ENCODE assay signal across 8 cellular contexts in the genomic region with DNA sequence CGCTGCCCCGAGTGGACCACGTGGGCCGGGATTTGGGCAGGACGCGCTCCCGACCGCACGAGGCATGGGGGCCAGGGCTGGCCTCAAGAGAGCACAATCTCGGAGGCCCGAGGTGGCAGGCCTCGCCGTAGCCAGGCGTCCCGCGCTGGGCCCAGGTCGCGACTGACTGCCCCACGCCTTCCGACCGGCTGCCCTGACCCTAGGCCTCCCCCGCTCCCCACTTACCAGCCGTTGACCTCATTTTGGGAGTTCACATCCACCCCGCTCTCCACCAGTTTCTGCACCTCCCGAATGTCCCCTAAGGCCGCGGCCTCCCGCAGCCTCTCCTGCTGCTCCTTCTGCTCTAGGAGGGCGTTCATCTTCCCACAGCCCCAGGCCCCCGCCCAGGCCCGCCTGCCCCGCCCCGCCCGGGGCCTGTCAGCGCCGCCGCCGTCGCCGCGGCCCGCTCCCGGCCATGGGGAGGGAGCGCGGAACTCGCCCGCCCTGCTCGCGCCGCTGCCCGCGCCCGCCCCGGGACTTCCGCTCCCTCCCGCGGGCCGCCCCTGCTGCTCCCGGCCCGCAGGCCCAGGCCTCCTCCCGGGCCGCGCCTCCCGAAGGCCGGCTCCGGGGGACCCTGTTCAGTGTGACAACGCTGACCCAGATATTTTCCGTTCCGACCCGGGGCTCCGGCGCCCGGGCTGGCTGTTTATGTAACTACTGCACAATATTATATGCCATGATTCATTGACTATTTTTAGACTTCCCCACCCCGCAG. TPM values are rescaled to one million over a fixed set of nuclear protein-coding genes. Genes with fewer than 3 reads are reported as not detected.
DNase-seq lines count a peak whose midpoint lies in the region; ATAC-seq and TF ChIP-seq lines count a peak whose summit lies in the region.

A gene with protein sequence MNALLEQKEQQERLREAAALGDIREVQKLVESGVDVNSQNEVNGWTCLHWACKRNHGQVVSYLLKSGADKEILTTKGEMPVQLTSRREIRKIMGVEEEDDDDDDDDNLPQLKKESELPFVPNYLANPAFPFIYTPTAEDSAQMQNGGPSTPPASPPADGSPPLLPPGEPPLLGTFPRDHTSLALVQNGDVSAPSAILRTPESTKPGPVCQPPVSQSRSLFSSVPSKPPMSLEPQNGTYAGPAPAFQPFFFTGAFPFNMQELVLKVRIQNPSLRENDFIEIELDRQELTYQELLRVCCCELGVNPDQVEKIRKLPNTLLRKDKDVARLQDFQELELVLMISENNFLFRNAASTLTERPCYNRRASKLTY (minus strand): TSS at position 619 of the 754 bp plus-strand sequence. CDS start 260 bp downstream, at position 359.

- DNase-seq in HAP-1 (ENCODE audit: low spot score in 2 of 2) (peak; percentile 80 to 89), MG63 (peak; percentile 92), SHP77 treated with DMSO at 0.1 percent for 48 hours (lab: John Stamatoyannopoulos, UW) (peak; percentile 94), fibroblast of the conjunctiva (ENCODE audit: low read depth) (peak; percentile 84)
- peak; percentile 96 for DNase-seq in activated effector memory CD4-positive, alpha-beta T cell treated with anti-CD3 and anti-CD28 coated beads, Interleukin-2, amount 50 U/mL, for 16 hours
- peak; percentile 95 for DNase-seq in stimulated activated naive CD8-positive, alpha-beta T cell treated with anti-CD3 and anti-CD28 coated beads, Interleukin-15, amount 100 ng/mL, for 72 hours

- ATAC-seq in stimulated activated naive CD8-positive, alpha-beta T cell treated with anti-CD3 and anti-CD28 coated beads, Interleukin-15, amount 100 ng/mL, for 72 hours: peak; percentile 93

- peak within 1 kb of the TSS; percentile 89 for H3K9ac ChIP-seq in ES-I3 (ENCODE audit: low read depth, low read length)
- peak within 1 kb of the TSS; percentile 95 for H3K9ac ChIP-seq in neural cell (ENCODE audit: low read length)

- H3K27me3 ChIP-seq in HAP-1 (ENCODE audit: low read depth) (no peaks in the 10 kb centered on the region), MG63 (no peaks in the 10 kb centered on the region), neural cell (ENCODE audit: insufficient read depth, low read depth, low read length) (no peaks in the 10 kb centered on the region)

- peak within 1 kb of the TSS; percentile 98 to 99 for H3K27ac Mint-ChIP-seq in stimulated activated naive CD8-positive, alpha-beta T cell treated with anti-CD3 and anti-CD28 coated beads, Interleukin-15, amount 100 ng/mL, for 72 hours

- in situ Hi-C loops in HAP-1 (cut with MboI; ENCODE audit: low sequenced_read_pairs): no loop called here

- peak; percentile 19 for TF ChIP-seq RAD21 in neural cell (conservative IDR thresholded peaks at IDR 0.05)

- H3K4me1 Mint-ChIP-seq in stimulated activated naive CD8-positive, alpha-beta T cell treated with anti-CD3 and anti-CD28 coated beads, Interleukin-15, amount 100 ng/mL, for 72 hours: peaks cover 49% of the 10 kb centered on the region

- H3K4me3 Mint-ChIP-seq in stimulated activated naive CD8-positive, alpha-beta T cell treated with anti-CD3 and anti-CD28 coated beads, Interleukin-15, amount 100 ng/mL, for 72 hours: peak within 1 kb of the TSS; percentile 90 to 95

- H3K79me2 ChIP-seq in neural cell (replicated peaks; ENCODE audit: insufficient read depth, low read length): peaks cover 33% of the 10 kb centered on the region

- no peaks in the 10 kb centered on the region for H3K9me2 ChIP-seq in neural cell (ENCODE audit: insufficient read depth, low read length)

- H4K20me1 ChIP-seq in neural cell (ENCODE audit: insufficient read depth): no peaks in the 10 kb centered on the region

- H2AFZ ChIP-seq in neural cell (ENCODE audit: low read depth, low read length): peak within 1 kb of the TSS; percentile 77

- peak within 1 kb of the TSS; percentile 74 for H3K4me3 ChIP-seq in HAP-1
- peak within 1 kb of the TSS; percentile 84 for H3K4me3 ChIP-seq in MG63
- H3K4me3 ChIP-seq in neural cell (ENCODE audit: low read length): peak within 1 kb of the TSS; percentile 90

- peak within 1 kb of the TSS; percentile 92 for H3K27ac ChIP-seq in neural cell (ENCODE audit: low read length)

- no peaks in the 10 kb centered on the region for H3K27me3 Mint-ChIP-seq in stimulated activated naive CD8-positive, alpha-beta T cell treated with anti-CD3 and anti-CD28 coated beads, Interleukin-15, amount 100 ng/mL, for 72 hours

- H3K4me2 ChIP-seq in neural cell (ENCODE audit: low read length): peak within 1 kb of the TSS; percentile 99

- no peaks in the 10 kb centered on the region for H3F3A ChIP-seq in neural cell (ENCODE audit: insufficient read depth, low read length, poor library complexity, severe bottlenecking)

- TF ChIP-seq CTCF in neural cell (IDR thresholded peaks at IDR 0.05; ENCODE audit: poor library complexity, severe bottlenecking): no peak

- H3K9me3 Mint-ChIP-seq in stimulated activated naive CD8-positive, alpha-beta T cell treated with anti-CD3 and anti-CD28 coated beads, Interleukin-15, amount 100 ng/mL, for 72 hours: no peaks in the 10 kb centered on the region

- H3K9me3 ChIP-seq in ES-I3 (ENCODE audit: control insufficient read depth, insufficient read depth, low read length) (no peaks in the 10 kb centered on the region), HAP-1 (no peaks in the 10 kb centered on the region), MG63 (no peaks in the 10 kb centered on the region), neural cell (ENCODE audit: low read length) (no peaks in the 10 kb centered on the region)

- H3K36me3 ChIP-seq in ES-I3 (ENCODE audit: insufficient read depth, low read length): peaks cover 4% of the 10 kb centered on the region; the same call in 1 of the 2 replicates
- peaks cover 19% of the 10 kb centered on the region for H3K36me3 ChIP-seq in HAP-1 (replicated peaks)
- peaks cover 30% of the 10 kb centered on the region for H3K36me3 ChIP-seq in MG63
- no peaks in the 10 kb centered on the region for H3K36me3 ChIP-seq in neural cell (ENCODE audit: insufficient read depth, low read length)

- peak; percentile 55 for TF ChIP-seq EP300 in neural cell (conservative IDR thresholded peaks at IDR 0.05; ENCODE audit: poor library complexity, severe bottlenecking)

- H3K4me1 ChIP-seq in ES-I3 (ENCODE audit: insufficient read depth, low read length) (peaks cover 15% of the 10 kb centered on the region), HAP-1 (peaks cover 37% of the 10 kb centered on the region)

TF ChIP-seq in neural cell, 6 proteins besides CTCF, POLR2A, EP300 and RAD21:
- TF ChIP-seq, protein P1, sequence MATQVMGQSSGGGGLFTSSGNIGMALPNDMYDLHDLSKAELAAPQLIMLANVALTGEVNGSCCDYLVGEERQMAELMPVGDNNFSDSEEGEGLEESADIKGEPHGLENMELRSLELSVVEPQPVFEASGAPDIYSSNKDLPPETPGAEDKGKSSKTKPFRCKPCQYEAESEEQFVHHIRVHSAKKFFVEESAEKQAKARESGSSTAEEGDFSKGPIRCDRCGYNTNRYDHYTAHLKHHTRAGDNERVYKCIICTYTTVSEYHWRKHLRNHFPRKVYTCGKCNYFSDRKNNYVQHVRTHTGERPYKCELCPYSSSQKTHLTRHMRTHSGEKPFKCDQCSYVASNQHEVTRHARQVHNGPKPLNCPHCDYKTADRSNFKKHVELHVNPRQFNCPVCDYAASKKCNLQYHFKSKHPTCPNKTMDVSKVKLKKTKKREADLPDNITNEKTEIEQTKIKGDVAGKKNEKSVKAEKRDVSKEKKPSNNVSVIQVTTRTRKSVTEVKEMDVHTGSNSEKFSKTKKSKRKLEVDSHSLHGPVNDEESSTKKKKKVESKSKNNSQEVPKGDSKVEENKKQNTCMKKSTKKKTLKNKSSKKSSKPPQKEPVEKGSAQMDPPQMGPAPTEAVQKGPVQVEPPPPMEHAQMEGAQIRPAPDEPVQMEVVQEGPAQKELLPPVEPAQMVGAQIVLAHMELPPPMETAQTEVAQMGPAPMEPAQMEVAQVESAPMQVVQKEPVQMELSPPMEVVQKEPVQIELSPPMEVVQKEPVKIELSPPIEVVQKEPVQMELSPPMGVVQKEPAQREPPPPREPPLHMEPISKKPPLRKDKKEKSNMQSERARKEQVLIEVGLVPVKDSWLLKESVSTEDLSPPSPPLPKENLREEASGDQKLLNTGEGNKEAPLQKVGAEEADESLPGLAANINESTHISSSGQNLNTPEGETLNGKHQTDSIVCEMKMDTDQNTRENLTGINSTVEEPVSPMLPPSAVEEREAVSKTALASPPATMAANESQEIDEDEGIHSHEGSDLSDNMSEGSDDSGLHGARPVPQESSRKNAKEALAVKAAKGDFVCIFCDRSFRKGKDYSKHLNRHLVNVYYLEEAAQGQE (IDR thresholded peaks at IDR 0.05; ENCODE audit: borderline replicate concordance): peak; percentile 21
- peak; percentile 54 for TF ChIP-seq MXI1 (conservative IDR thresholded peaks at IDR 0.05; ENCODE audit: poor library complexity, severe bottlenecking)
- TF ChIP-seq EZH2 (IDR thresholded peaks at IDR 0.05; ENCODE audit: borderline replicate concordance, insufficient read depth, low read length, poor library complexity, severe bottlenecking): no peak
- peak; percentile 65 for TF ChIP-seq TAF1 (IDR thresholded peaks at IDR 0.05; ENCODE audit: low read depth)
- TF ChIP-seq SMC3 (conservative IDR thresholded peaks at IDR 0.05; ENCODE audit: poor library complexity): no peak
- peak; percentile 59 for TF ChIP-seq POLR2AphosphoS5 (IDR thresholded peaks at IDR 0.05)

RNA-seq across cellular contexts. Expression of the gene that starts here (rescaled TPM):
- 34.8 and 42.5 TPM in 2 replicates for total RNA-seq in MG63 (2014; rRNA removed; shearing (Covaris generic); ENCODE audit: low replicate concordance)
- polyA plus RNA-seq in neural cell: 15.2 and 16.1 TPM in 2 replicates
- 20.0 and 23.6 TPM in 2 replicates for polyA minus RNA-seq in neural cell

Comparison
In these comparisons a context has a peak if more than half of its experiments do, and no peak if none do; other contexts are left out.
1. Peak in every context shown above with its lines: DNase-seq, ATAC-seq, H3K4me3 ChIP-seq and H3K27ac ChIP-seq.